Comparison of ENCODE assay signal across 21 cellular contexts in genomic region chr13:113149711-113150544, GRCh38. TPM values are rescaled to one million over a fixed set of nuclear protein-coding genes. Genes with fewer than 3 reads are reported as not detected.
"Had no signal": no experiment of that assay in that cellular context is flagged by ENCODE, and none has a peak within 500 bp of the region (broad histone marks: within the 10 kb centered on the region; RNA-seq: fewer than 3 reads in every experiment).

No MANE protein-coding gene starts in this region.

- H3K4me3 Mint-ChIP-seq: activated CD8-positive, alpha-beta T cell treated with anti-CD3 and anti-CD28 coated beads, Interleukin-2, amount 10 ng/mL, durations not matched to agents 7 days and 5 days; activated naive CD8-positive, alpha-beta T cell treated with anti-CD3 and anti-CD28 coated beads for 36 hours; memory B cell; naive B cell; stimulated activated naive CD8-positive, alpha-beta T cell treated with anti-CD3 and anti-CD28 coated beads, Interleukin-15, amount 100 ng/mL, for 72 hours had no signal

- ATAC-seq: activated CD8-positive, alpha-beta T cell treated with anti-CD3 and anti-CD28 coated beads, Interleukin-2, amount 10 ng/mL, durations not matched to agents 7 days and 5 days; body of pancreas; mucosa of descending colon; SK-N-SH treated with all-trans-retinoic acid at 6 μM for 48 hours; stimulated activated naive CD8-positive, alpha-beta T cell treated with anti-CD3 and anti-CD28 coated beads, Interleukin-15, amount 100 ng/mL, for 72 hours had no signal

- H3K36me3 ChIP-seq: left ventricle myocardium inferior, suprapubic skin, transverse colon had no signal

- H3K27ac Mint-ChIP-seq: activated CD8-positive, alpha-beta T cell treated with anti-CD3 and anti-CD28 coated beads, Interleukin-2, amount 10 ng/mL, durations not matched to agents 7 days and 5 days; activated naive CD8-positive, alpha-beta T cell treated with anti-CD3 and anti-CD28 coated beads for 36 hours; memory B cell; stimulated activated naive CD8-positive, alpha-beta T cell treated with anti-CD3 and anti-CD28 coated beads, Interleukin-15, amount 100 ng/mL, for 72 hours had no signal

- H3K9me3 ChIP-seq: body of pancreas, left ventricle myocardium inferior, mucosa of descending colon, suprapubic skin, transverse colon had no signal

- H3K4me3 ChIP-seq: body of pancreas, left ventricle myocardium inferior, mucosa of descending colon, suprapubic skin, transverse colon had no signal

- DNase-seq: activated CD4-positive, alpha-beta T cell treated with anti-CD3 and anti-CD28 coated beads for 48 hours; activated CD4-positive, CD25-positive, alpha-beta regulatory T cell; activated CD8-positive, alpha-beta T cell treated with anti-CD3 and anti-CD28 coated beads, Interleukin-2, amount 10 ng/mL, durations not matched to agents 7 days and 5 days; activated naive CD8-positive, alpha-beta T cell treated with anti-CD3 and anti-CD28 coated beads for 36 hours; body of pancreas; central memory CD4-positive, alpha-beta T cell; erythroblast; left ventricle myocardium inferior; mucosa of descending colon; naive B cell; retina; stimulated activated CD4-positive, alpha-beta T cell treated with anti-CD3 and anti-CD28 coated beads, Interleukin-12 subunit alpha, Interleukin-12 subunit beta, amount 100 ng/mL, for 4 hours; stimulated activated CD4-positive, alpha-beta T cell treated with anti-CD3 and anti-CD28 coated beads, Interleukin-1b, Interleukin-23, amount 100 ng/mL, for 48 hours; stimulated activated naive CD8-positive, alpha-beta T cell treated with anti-CD3 and anti-CD28 coated beads, Interleukin-15, amount 100 ng/mL, for 72 hours; T-helper 9 cell; transverse colon had no signal

- H3K27me3 ChIP-seq: body of pancreas, suprapubic skin had no signal

- H3K27ac ChIP-seq: body of pancreas, left ventricle myocardium inferior, suprapubic skin, transverse colon had no signal

RNA-seq across cellular contexts. Expression of gene PROZ, which starts 8.5 kb away (rescaled TPM):
- total RNA-seq: activated CD8-positive, alpha-beta T cell treated with anti-CD3 and anti-CD28 coated beads, Interleukin-2, amount 10 ng/mL, durations not matched to agents 7 days and 5 days; body of pancreas; frontal cortex; left ventricle myocardium inferior; mucosa of descending colon; suprapubic skin; transverse colon had no signal
- polyA plus RNA-seq: keratinocyte had no signal

RNA-seq across cellular contexts. Expression of gene F10, which starts 27.3 kb away (rescaled TPM):
- total RNA-seq: activated CD8-positive, alpha-beta T cell treated with anti-CD3 and anti-CD28 coated beads, Interleukin-2, amount 10 ng/mL, durations not matched to agents 7 days and 5 days; activated naive CD8-positive, alpha-beta T cell treated with anti-CD3 and anti-CD28 coated beads for 36 hours had no signal
- polyA plus RNA-seq: keratinocyte had no signal

RNA-seq across cellular contexts. Expression of gene F7, which starts 44.3 kb away (rescaled TPM):
- total RNA-seq: activated CD8-positive, alpha-beta T cell treated with anti-CD3 and anti-CD28 coated beads, Interleukin-2, amount 10 ng/mL, durations not matched to agents 7 days and 5 days; body of pancreas; left ventricle myocardium inferior; suprapubic skin; transverse colon had no signal
- polyA plus RNA-seq: keratinocyte had no signal
